ENCODE assay signal across 8 cellular contexts in genomic region chr7:25391295-25391861, GRCh38.
DNase-seq lines count a peak whose midpoint lies in the region; ATAC-seq, FAIRE-seq and TF ChIP-seq lines count a peak whose summit lies in the region.

No MANE protein-coding gene starts in this region.

- H3K4me2 ChIP-seq in GM12878 (ENCODE audit: control insufficient read depth, insufficient read depth): no peak overlapping the region
- H3K4me2 ChIP-seq in mesendoderm (ENCODE audit: low read length): no peak overlapping the region

- intact Hi-C loops in GM12878 (cut with micrococcal nuclease; ENCODE audit: unreplicated experiment): loop anchor here (1.0 kb wide), 1 partner anchor 175 kb away; no protein-coding TSS in a partner anchor

- H3K4me3 ChIP-seq in GM12878 (no peak overlapping the region), mesendoderm (ENCODE audit: low read length) (no peak overlapping the region)

- FAIRE-seq in GM12878 (lab: Jason Lieb, UNC): no peak

- peak; percentile 33; the same call in 1 of the 2 replicates for TF ChIP-seq RAD21 in Ishikawa (IDR thresholded peaks at IDR 0.05; ENCODE audit: low read depth)
- TF ChIP-seq RAD21 in GM12878 (IDR thresholded peaks at IDR 0.05; ENCODE audit: insufficient read depth, low read depth, low read length): peak; percentile 60

- H3K9me3 Mint-ChIP-seq in immature natural killer cell: no peaks in the 10 kb centered on the region

- no TSS peak for BruUV-seq in GM12878 (replicated peaks; lab: Mats Ljungman, UMichigan)

- H3K27ac ChIP-seq in C4-2B (no peak overlapping the region), GM12878 (ENCODE audit: control insufficient read depth, insufficient read depth) (no peak overlapping the region), mesendoderm (ENCODE audit: low read depth, low read length) (no peak overlapping the region)

- H3K27ac Mint-ChIP-seq in immature natural killer cell: no peak overlapping the region

- no peak overlapping the region for H2BK5ac ChIP-seq in mesendoderm (ENCODE audit: low read length)

- H2BK15ac ChIP-seq in mesendoderm (replicated peaks; ENCODE audit: low read depth): no peak overlapping the region

- no peak for TF ChIP-seq EP300 in Ishikawa (IDR thresholded peaks at IDR 0.05; ENCODE audit: borderline replicate concordance)
- TF ChIP-seq EP300 in GM12878 (IDR thresholded peaks at IDR 0.05; ENCODE audit: borderline replicate concordance in 1 of 2, control insufficient read depth in 1 of 2, low read depth in 2 of 2, low read length in 2 of 2): no peak

- no peaks in the 10 kb centered on the region for H3K79me1 ChIP-seq in mesendoderm (ENCODE audit: low read length)

- RAD21 ChIA-PET in GM12878 (lab: Charles Lee; ENCODE audit: unreplicated experiment): interaction anchor here (0.7 to 1.7 kb wide), 4 partner anchors 168 to 460 kb away, joined by 3 to 7 read pairs (median 5); no protein-coding TSS in a partner anchor

- no peak overlapping the region for H4K8ac ChIP-seq in mesendoderm (ENCODE audit: low read depth, low read length)

- SMC1A ChIA-PET in GM12878 (lab: Charles Lee; ENCODE audit: uncharacterized antibody, unreplicated experiment): interaction anchor here (1.0 to 2.9 kb wide), 6 partner anchors 9 to 180 kb away, joined by 3 to 21 read pairs (median 3); no protein-coding TSS in a partner anchor

- H4K5ac ChIP-seq in mesendoderm (ENCODE audit: low read length): no peak overlapping the region

- H3K27me3 Mint-ChIP-seq in immature natural killer cell (ENCODE audit: low read depth in 3 of 3): peaks cover 2 to 14% (median 3%) of the 10 kb centered on the region in 3 donors

- no peaks in the 10 kb centered on the region for H3K79me2 ChIP-seq in GM12878 (ENCODE audit: control insufficient read depth, insufficient read depth, low read length)
- H3K79me2 ChIP-seq in mesendoderm (ENCODE audit: control insufficient read depth, insufficient read depth, low read length): no peaks in the 10 kb centered on the region

- TF ChIP-seq POLR2A in GM12878 (IDR thresholded peaks at IDR 0.05; ENCODE audit: low read depth, low read length): no peak

- in situ Hi-C loops in GM12878 (cut with MboI): loop anchor here (25.0 kb wide), 1 partner anchor 171 kb away; no protein-coding TSS in a partner anchor

- no peaks in the 10 kb centered on the region for H3K9me3 ChIP-seq in GM12878 (replicated peaks; ENCODE audit: control insufficient read depth, insufficient read depth, low read length)

- H3K27me3 ChIP-seq in GM12878 (replicated peaks in 1 of 2; ENCODE audit: control insufficient read depth in 2 of 2, insufficient read depth in 2 of 2, low read length in 1 of 2) (peaks cover 0 to 3% of the 10 kb centered on the region in 2 experiments; a peak in 2 of 4 replicates), mesendoderm (ENCODE audit: insufficient read depth, low read length, poor library complexity) (no peaks in the 10 kb centered on the region)

- no peak for ATAC-seq in GM12878
- ATAC-seq in GM18498 (IDR thresholded peaks at IDR 0.05; ENCODE audit: unreplicated experiment): no peak

- no peaks in the 10 kb centered on the region for H4K20me1 ChIP-seq in GM12878 (ENCODE audit: control insufficient read depth, insufficient read depth)

- DNase-seq in GM12878 (ENCODE audit: low read depth, low spot score) (no peak), mesendoderm (peak; percentile 18), activated gamma-delta T cell (lab: John Stamatoyannopoulos, UW) (no peak), immature natural killer cell (no peak), HPDE6-E6E7 (ENCODE audit: extremely low spot score) (no peak)

- no peak overlapping the region for H3K56ac ChIP-seq in mesendoderm (ENCODE audit: low read length)

- no peak overlapping the region for H2AK5ac ChIP-seq in mesendoderm (ENCODE audit: low read length)

- CTCF ChIA-PET in GM12878 (lab: Yijun Ruan, JAX): interaction anchor here (0.7 to 4.2 kb wide), 12 partner anchors 9 to 460 kb away, joined by 3 to 35 read pairs (median 4); no protein-coding TSS in a partner anchor

- 9% methylated on average over 5 of the region's 5 CpGs for whole genome bisulfite sequencing in GM12878 (ENCODE audit: insufficient coverage, insufficient replicate concordance, low lambda C conversion rate, missing lambda C conversion rate)
- no CpG with 5 or more reads among the region's 5 CpGs for WGBS in mesendoderm (ENCODE audit: extremely low coverage, insufficient coverage, low lambda C conversion rate)

- H3K4me1 Mint-ChIP-seq in immature natural killer cell: no peaks in the 10 kb centered on the region

- H2BK120ac ChIP-seq in mesendoderm (ENCODE audit: low read depth, low read length): no peak overlapping the region

- H3K18ac ChIP-seq in mesendoderm (ENCODE audit: low read length): no peak overlapping the region

- TF ChIP-seq CTCF in C4-2B (conservative IDR thresholded peaks at IDR 0.05) (peak; percentile 79), GM12878 (IDR thresholded peaks at IDR 0.05 in 2 of 3, conservative IDR thresholded peaks at IDR 0.05 in 1 of 3; ENCODE audit: control insufficient read depth in 2 of 3, extremely low read depth in 1 of 3, insufficient read depth in 1 of 3, low read depth in 3 of 3, low read length in 3 of 3) (peak in 2 of 3 experiments; percentile 21 to 35; a peak in 4 of 6 replicates)

- H3K4me1 ChIP-seq in GM12878 (ENCODE audit: control insufficient read depth, insufficient read depth, low read length) (no peaks in the 10 kb centered on the region), mesendoderm (ENCODE audit: control insufficient read depth, low read depth, low read length) (no peaks in the 10 kb centered on the region)

- no peak overlapping the region for H3K4ac ChIP-seq in mesendoderm (ENCODE audit: low read depth, low read length)

- no peak overlapping the region for H3K4me3 Mint-ChIP-seq in immature natural killer cell

- no peaks in the 10 kb centered on the region for H3K36me3 ChIP-seq in GM12878 (ENCODE audit: control insufficient read depth in 2 of 2, insufficient read depth in 2 of 2, low read length in 1 of 2)
- H3K36me3 ChIP-seq in mesendoderm (ENCODE audit: control insufficient read depth, insufficient read depth, low read length): no peaks in the 10 kb centered on the region

- H3K36me3 Mint-ChIP-seq in immature natural killer cell: no peaks in the 10 kb centered on the region

- POLR2A ChIA-PET in GM12878 (lab: Charles Lee): no interaction called here

- H3K9ac ChIP-seq in GM12878 (ENCODE audit: control insufficient read depth, insufficient read depth, low read length): no peak overlapping the region
- H3K9ac ChIP-seq in mesendoderm (ENCODE audit: low read length): no peak overlapping the region

- no peak overlapping the region for H2AFZ ChIP-seq in GM12878 (ENCODE audit: control insufficient read depth, low read depth, low read length)

- H3K23ac ChIP-seq in mesendoderm (ENCODE audit: low read length): no peak overlapping the region

TF ChIP-seq in Ishikawa, 13 proteins besides CTCF, POLR2A, EP300 and RAD21 (continues in another document):
- TF ChIP-seq TEAD4 (IDR thresholded peaks at IDR 0.05) (no peak), ZBTB7A (IDR thresholded peaks at IDR 0.05; ENCODE audit: low read depth) (no peak), MAX (IDR thresholded peaks at IDR 0.05) (no peak), CEBPB (IDR thresholded peaks at IDR 0.05) (no peak), USF1 (IDR thresholded peaks at IDR 0.05) (no peak), CREB1 (IDR thresholded peaks at IDR 0.05; ENCODE audit: low read depth) (no peak), FOXM1 (IDR thresholded peaks at IDR 0.05; ENCODE audit: borderline replicate concordance, low read depth) (no peak), EGR1 (IDR thresholded peaks at IDR 0.05) (no peak), TAF1 (IDR thresholded peaks at IDR 0.05; ENCODE audit: low read depth) (no peak), TCF12 (IDR thresholded peaks at IDR 0.05; ENCODE audit: low read depth) (no peak), NFIC (IDR thresholded peaks at IDR 0.05) (no peak)

TF ChIP-seq in GM12878, 131 proteins besides CTCF, POLR2A, EP300 and RAD21:
- TF ChIP-seq NR2C2 (IDR thresholded peaks at IDR 0.05; ENCODE audit: borderline replicate concordance, control insufficient read depth, insufficient read length, low read depth) (no peak), SMC3 (IDR thresholded peaks at IDR 0.05; ENCODE audit: borderline replicate concordance, low read length) (peak; percentile 29; the same call in 1 of the 2 replicates), GATAD2B (conservative IDR thresholded peaks at IDR 0.05; ENCODE audit: low read depth) (no peak)
TF ChIP-seq in GM12878: peak in this region for 1.
